8 cellular contexts compared by ENCODE assay signal in the genomic region with DNA sequence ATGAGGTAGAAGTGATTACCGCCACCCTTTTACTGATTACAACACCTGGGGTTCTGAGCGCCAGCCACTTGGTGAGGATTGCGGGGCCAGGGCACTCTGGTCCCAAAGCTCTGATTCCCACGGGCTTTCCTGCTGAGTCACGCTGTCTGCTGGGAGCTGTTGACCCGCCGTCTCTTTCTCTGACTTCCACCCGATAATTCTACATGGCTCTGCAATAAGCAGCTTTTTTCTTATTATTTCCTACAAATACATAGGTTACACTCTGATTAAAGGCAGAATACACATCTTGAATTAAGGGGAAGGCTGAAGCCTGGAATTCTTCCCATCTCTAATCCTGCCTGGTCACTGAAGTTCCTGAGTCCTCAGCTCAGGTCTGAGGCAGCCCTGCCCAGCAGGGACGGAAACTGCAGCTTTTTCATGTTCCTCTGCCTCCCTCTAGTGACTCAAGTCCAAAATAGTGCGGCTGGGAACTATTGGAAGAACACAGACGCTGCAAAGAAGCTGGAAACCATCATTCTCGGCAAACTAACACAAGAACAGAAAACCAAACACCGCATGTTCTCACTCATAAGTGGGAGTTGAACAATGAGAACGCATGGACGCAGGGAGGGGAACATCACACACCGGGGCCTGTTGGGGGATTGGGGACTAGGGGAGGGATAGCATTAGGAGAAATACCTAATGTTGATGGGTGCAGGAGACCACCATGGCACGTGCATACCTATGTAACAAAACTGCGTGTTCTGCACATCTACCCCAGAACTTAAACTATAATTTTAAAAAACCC.
DNase-seq lines count a peak whose midpoint lies in the region; ATAC-seq, FAIRE-seq and TF ChIP-seq lines count a peak whose summit lies in the region.

No MANE protein-coding gene starts in this region.

- no peak overlapping the region for H3K9ac ChIP-seq in neural progenitor cell

- peaks cover 37% of the 10 kb centered on the region for H3K4me1 Mint-ChIP-seq in activated naive CD4-positive, alpha-beta T cell treated with anti-CD3 and anti-CD28 coated beads, Interleukin-2, amount 10 ng/mL, durations not matched to agents 7 days and 5 days
- peaks cover 28% of the 10 kb centered on the region for H3K4me1 Mint-ChIP-seq in neural progenitor cell
- H3K4me1 Mint-ChIP-seq in type B pancreatic cell (ENCODE audit: unreplicated experiment) = peaks cover 21% of the 10 kb centered on the region

- no peaks in the 10 kb centered on the region for H4K20me1 ChIP-seq in neural progenitor cell (ENCODE audit: low read depth)

- in situ Hi-C loops in Panc1 (cut with HindIII; ENCODE audit: low pct_unique_long_range_greater_than_20kb, low sequenced_read_pairs) = no loop called here

- H3K4me1 ChIP-seq in Panc1 (ENCODE audit: control insufficient read depth, insufficient read depth, low read length) = peaks cover 3% of the 10 kb centered on the region; the same call in 1 of the 2 replicates
- no peaks in the 10 kb centered on the region for H3K4me1 ChIP-seq in neural progenitor cell

- no peaks in the 10 kb centered on the region for H3F3A ChIP-seq in neural progenitor cell (ENCODE audit: low read depth)

- CTCF ChIA-PET in Panc1 (lab: Charles Lee) = interaction anchor here (0.6 to 1.9 kb wide), 12 partner anchors 9 to 388 kb away, joined by 3 to 46 read pairs (median 5); a partner anchor contains a TSS
- CTCF ChIA-PET in activated naive CD4-positive, alpha-beta T cell treated with anti-CD3 and anti-CD28 coated beads, Interleukin-2, amount 10 ng/mL, durations not matched to agents 7 days and 5 days (lab: Charles Lee) = interaction anchor here (0.6 to 9.2 kb wide), 52 partner anchors 8 to 719 kb away, joined by 3 to 184 read pairs (median 5); a partner anchor contains a TSS

- POLR2A ChIA-PET in Panc1 (lab: Charles Lee) = interaction anchor here (0.6 to 1.2 kb wide), 3 partner anchors 199 to 285 kb away, joined by 3 to 10 read pairs (median 6); a partner anchor contains a TSS

- DNase-seq in D721Med (ENCODE audit: insufficient read length, low spot score) = peak; percentile 51
- DNase-seq in KG1 (lab: John Stamatoyannopoulos, UW) = peak; percentile 60
- DNase-seq in Panc1 (ENCODE audit: low read depth, low spot score) = peak; percentile 75
- DNase-seq in activated naive CD4-positive, alpha-beta T cell treated with anti-CD3 and anti-CD28 coated beads, Interleukin-2, amount 10 ng/mL, durations not matched to agents 7 days and 5 days = peak; percentile 71
- peak; percentile 64 to 81 for DNase-seq in frontal cortex (ENCODE audit: low spot score in 2 of 2)
- peak; percentile 92 for DNase-seq in neural progenitor cell (ENCODE audit: low spot score)
- DNase-seq in type B pancreatic cell (ENCODE audit: extremely low spot score, unreplicated experiment) = no peak

- no peak overlapping the region for H3K4me3 Mint-ChIP-seq in activated naive CD4-positive, alpha-beta T cell treated with anti-CD3 and anti-CD28 coated beads, Interleukin-2, amount 10 ng/mL, durations not matched to agents 7 days and 5 days
- H3K4me3 Mint-ChIP-seq in neural progenitor cell (peak overlapping the region; percentile 19), type B pancreatic cell (peak overlapping the region; percentile 83)

- H2AFZ ChIP-seq in neural progenitor cell (replicated peaks) = peak overlapping the region; percentile 43

- peak overlapping the region; percentile 72 for H3K27ac ChIP-seq in Panc1 (ENCODE audit: low read length)
- H3K27ac ChIP-seq in neural progenitor cell = no peak overlapping the region

- no peaks in the 10 kb centered on the region for H3K9me3 Mint-ChIP-seq in activated naive CD4-positive, alpha-beta T cell treated with anti-CD3 and anti-CD28 coated beads, Interleukin-2, amount 10 ng/mL, durations not matched to agents 7 days and 5 days
- H3K9me3 Mint-ChIP-seq in neural progenitor cell (no peaks in the 10 kb centered on the region), type B pancreatic cell (no peaks in the 10 kb centered on the region)

- no peak overlapping the region for H3K27ac Mint-ChIP-seq in activated naive CD4-positive, alpha-beta T cell treated with anti-CD3 and anti-CD28 coated beads, Interleukin-2, amount 10 ng/mL, durations not matched to agents 7 days and 5 days
- no peak overlapping the region for H3K27ac Mint-ChIP-seq in neural progenitor cell
- H3K27ac Mint-ChIP-seq in type B pancreatic cell = peak overlapping the region; percentile 56

- BruUV-seq in Panc1 (replicated peaks; lab: Mats Ljungman, UMichigan) = no TSS peak

- peaks cover 2% of the 10 kb centered on the region; the same call in 1 of the 2 replicates for H3K27me3 ChIP-seq in Panc1 (ENCODE audit: control insufficient read depth, insufficient read depth, low read length)
- peaks cover 14% of the 10 kb centered on the region for H3K27me3 ChIP-seq in neural progenitor cell

- peaks cover 28% of the 10 kb centered on the region for H3K27me3 Mint-ChIP-seq in activated naive CD4-positive, alpha-beta T cell treated with anti-CD3 and anti-CD28 coated beads, Interleukin-2, amount 10 ng/mL, durations not matched to agents 7 days and 5 days
- H3K27me3 Mint-ChIP-seq in neural progenitor cell (ENCODE audit: insufficient read depth, low read depth) = peaks cover 5% of the 10 kb centered on the region
- peaks cover 37% of the 10 kb centered on the region for H3K27me3 Mint-ChIP-seq in type B pancreatic cell

- no peaks in the 10 kb centered on the region for H3K9me3 ChIP-seq in Panc1 (ENCODE audit: control insufficient read depth, insufficient read depth, low read depth, low read length)
- no peaks in the 10 kb centered on the region for H3K9me3 ChIP-seq in neural progenitor cell (ENCODE audit: low read depth)

- no peaks in the 10 kb centered on the region for H3K36me3 Mint-ChIP-seq in activated naive CD4-positive, alpha-beta T cell treated with anti-CD3 and anti-CD28 coated beads, Interleukin-2, amount 10 ng/mL, durations not matched to agents 7 days and 5 days
- no peaks in the 10 kb centered on the region for H3K36me3 Mint-ChIP-seq in neural progenitor cell
- H3K36me3 Mint-ChIP-seq in type B pancreatic cell = no peaks in the 10 kb centered on the region

- intact Hi-C loops in Panc1 (cut with micrococcal nuclease; ENCODE audit: unreplicated experiment) = loop anchor here (2.0 kb wide), 2 partner anchors 199 to 293 kb away; a partner anchor contains a TSS

- peak; percentile 81 for ATAC-seq in GM21526 (IDR thresholded peaks at IDR 0.05; ENCODE audit: low FRiP score, unreplicated experiment)
- peak; percentile 98 for ATAC-seq in Panc1

- no peak for FAIRE-seq in D721Med (lab: Jason Lieb, UNC)
- FAIRE-seq in frontal cortex (lab: Jason Lieb, UNC) = no peak

- peak overlapping the region; percentile 36 to 60 for H3K4me3 ChIP-seq in Panc1 (ENCODE audit: low read depth in 2 of 2, low read length in 2 of 2)
- H3K4me3 ChIP-seq in neural progenitor cell = peak overlapping the region; percentile 36

- peak overlapping the region; percentile 73 for H3K4me2 ChIP-seq in neural progenitor cell

- no peaks in the 10 kb centered on the region for H3K79me2 ChIP-seq in neural progenitor cell (ENCODE audit: low read depth)

- H3K36me3 ChIP-seq in Panc1 (ENCODE audit: control insufficient read depth, insufficient read depth, low read length) (no peaks in the 10 kb centered on the region), neural progenitor cell (no peaks in the 10 kb centered on the region)

- TF ChIP-seq CTCF in D721Med (IDR thresholded peaks at IDR 0.05; ENCODE audit: insufficient read depth, missing control alignments) (peak; percentile 97), Panc1 (IDR thresholded peaks at IDR 0.05) (peak; percentile 73), neural progenitor cell (IDR thresholded peaks at IDR 0.05) (peak; percentile 90), type B pancreatic cell (conservative IDR thresholded peaks at IDR 0.05) (peak; percentile 88)
